ENCODE assay signal across 9 cellular contexts in genomic region chr4:141643557-141643956, GRCh38. TPM values are rescaled to one million over a fixed set of nuclear protein-coding genes. Genes with fewer than 3 reads are reported as not detected.
DNase-seq lines count a peak whose midpoint lies in the region; ATAC-seq and TF ChIP-seq lines count a peak whose summit lies in the region.
"Had no signal": no experiment of that assay in that cellular context is flagged by ENCODE, and none has a peak within 500 bp of the region (broad histone marks: within the 10 kb centered on the region; RNA-seq: fewer than 3 reads in every experiment).

No MANE protein-coding gene starts in this region.

- ATAC-seq in GM21737 (IDR thresholded peaks at IDR 0.05; ENCODE audit: unreplicated experiment) (peak; percentile 51), IMR-90 (ENCODE audit: low read depth) (peak; percentile 85)

- H3K18ac ChIP-seq in IMR-90 (ENCODE audit: low read depth, low read length), result peak overlapping the region; percentile 71; the same call in 1 of the 2 replicates

- H3K4ac ChIP-seq in IMR-90 (ENCODE audit: low read depth, low read length), result peak overlapping the region; percentile 54; the same call in 1 of the 2 replicates

- H3K36me3 ChIP-seq in IMR-90 (ENCODE audit: control insufficient read depth, insufficient read depth, low read length) (no peaks in the 10 kb centered on the region), prostate gland (no peaks in the 10 kb centered on the region), ascending aorta (no peaks in the 10 kb centered on the region)

- BruUV-seq in IMR-90 (replicated peaks; lab: Mats Ljungman, UMichigan), result no TSS peak

- in situ Hi-C loops in IMR-90 (cut with MboI; ENCODE audit: low sequenced_read_pairs), result no loop called here

- H3K27me3 ChIP-seq in IMR-90 (ENCODE audit: control insufficient read depth, insufficient read depth, low read length) (no peaks in the 10 kb centered on the region), prostate gland (replicated peaks; ENCODE audit: insufficient read depth) (no peaks in the 10 kb centered on the region), ascending aorta (no peaks in the 10 kb centered on the region)

- peak overlapping the region; percentile 70; the same call in 1 of the 2 replicates for H3K4me2 ChIP-seq in IMR-90 (ENCODE audit: low read depth, low read length)

- H2BK15ac ChIP-seq in IMR-90 (ENCODE audit: low read depth, low read length), result peak overlapping the region; percentile 75; the same call in 2 of the 3 replicates

- dilution Hi-C loops in IMR-90 (cut with HindIII; ENCODE audit: low sequenced_read_pairs, unreplicated experiment), result no loop called here

- H2BK20ac ChIP-seq in IMR-90 (ENCODE audit: low read depth, low read length), result peak overlapping the region; percentile 69

- TF ChIP-seq CTCF in GM12865 (IDR thresholded peaks at IDR 0.05; ENCODE audit: insufficient read depth, low read depth, low read length, missing control alignments), result no peak
- TF ChIP-seq CTCF in IMR-90 (conservative IDR thresholded peaks at IDR 0.05; ENCODE audit: low read depth, low read length), result no peak
- TF ChIP-seq CTCF in prostate gland (IDR thresholded peaks at IDR 0.05), result no peak
- TF ChIP-seq CTCF in lower leg skin (IDR thresholded peaks at IDR 0.05), result no peak
- no peak for TF ChIP-seq CTCF in ascending aorta (IDR thresholded peaks at IDR 0.05)

- peak overlapping the region; percentile 2; the same call in 1 of the 2 replicates for H4K91ac ChIP-seq in IMR-90 (ENCODE audit: insufficient read depth, low read depth, low read length)

- no peak overlapping the region for H2AFZ ChIP-seq in IMR-90 (replicated peaks; ENCODE audit: low read length, poor library complexity)

- H3K27ac ChIP-seq in IMR-90 (ENCODE audit: insufficient read depth, low read length), result no peak overlapping the region
- no peak overlapping the region for H3K27ac ChIP-seq in prostate gland
- peak overlapping the region in 1 of 2 donors; percentile 31 for H3K27ac ChIP-seq in ascending aorta

- H4K5ac ChIP-seq in IMR-90 (ENCODE audit: low read depth, low read length), result peak overlapping the region; percentile 67; the same call in 1 of the 2 replicates

- no peak overlapping the region for H2AK9ac ChIP-seq in IMR-90 (replicated peaks; ENCODE audit: low read depth, low read length, poor library complexity)

- DNase-seq in GM12865 (ENCODE audit: low read depth), result peak; percentile 28
- DNase-seq in IMR-90, result peak; percentile 92
- peak; percentile 96 for DNase-seq in iris pigment epithelial cell (ENCODE audit: low read depth)
- DNase-seq in GM19240 (ENCODE audit: insufficient read length, low spot score), result no peak
- DNase-seq in prostate gland (ENCODE audit: low spot score), result no peak
- DNase-seq in lower leg skin (ENCODE audit: low spot score in 2 of 2), result no peak
- DNase-seq in ascending aorta (ENCODE audit: low spot score in 2 of 2), result no peak
- DNase-seq: stimulated activated CD4-positive, alpha-beta T cell treated with anti-CD3 and anti-CD28 coated beads, Interleukin-4, amount 100 ng/mL, for 1 hour had no signal

- H3K9me1 ChIP-seq in IMR-90 (ENCODE audit: insufficient read depth, low read length), result peaks cover 15% of the 10 kb centered on the region

- peaks cover 18 to 37% of the 10 kb centered on the region in 2 experiments for H3K79me1 ChIP-seq in IMR-90 (ENCODE audit: low read depth in 1 of 2, low read length in 2 of 2)

- H4K8ac ChIP-seq in IMR-90 (ENCODE audit: low read depth in 2 of 2, low read length in 2 of 2), result peak overlapping the region; percentile 22 to 34; a peak in 2 of 4 replicates

- TF ChIP-seq RAD21 in IMR-90 (IDR thresholded peaks at IDR 0.05; ENCODE audit: low read length), result no peak

- no peaks in the 10 kb centered on the region for H3K9me3 ChIP-seq in IMR-90 (ENCODE audit: control insufficient read depth, insufficient read depth, low read length)
- H3K9me3 ChIP-seq in prostate gland, result no peaks in the 10 kb centered on the region
- no peaks in the 10 kb centered on the region for H3K9me3 ChIP-seq in ascending aorta

- intact Hi-C loops in IMR-90 (cut with micrococcal nuclease), result loop anchor here (5.0 to 10.0 kb wide), 2 partner anchors 419 to 449 kb away; partner anchors contain the start of gene ZNF330
- intact Hi-C loops in prostate gland (cut with DNase I), result no loop called here
- intact Hi-C loops in lower leg skin (cut with DNase I; ENCODE audit: low total_unique reads), result no loop called here
- intact Hi-C loops in ascending aorta (cut with DNase I), result loop anchor here (10.0 kb wide), 2 partner anchors 419 to 1201 kb away; partner anchors contain the start of genes INPP4B and ZNF330

- H3K56ac ChIP-seq in IMR-90 (ENCODE audit: extremely low read depth, insufficient read depth, low read length), result peak overlapping the region; percentile 11; the same call in 1 of the 2 replicates

- no peaks in the 10 kb centered on the region for H4K20me1 ChIP-seq in IMR-90 (ENCODE audit: insufficient read depth, low read length)

- peak overlapping the region; percentile 54 for H2BK120ac ChIP-seq in IMR-90 (ENCODE audit: low read depth, low read length)

- CTCF ChIA-PET in IMR-90 (lab: Yijun Ruan, JAX), result interaction anchor here (1.4 kb wide), 1 partner anchor 9 kb away, joined by 3 read pairs; no protein-coding TSS in a partner anchor

- no CpG with 5 or more reads among the region's 1 CpG for WGBS in IMR-90 (ENCODE audit: extremely low coverage in 2 of 2, insufficient read length in 1 of 2), 2 experiments
- 65% methylated on average over 1 of the region's 1 CpG for WGBS in prostate gland
- WGBS in lower leg skin, 2 donors, result 24 to 36% methylated on average over 1 of the region's 1 CpG

- no peak overlapping the region for H3K9ac ChIP-seq in IMR-90 (ENCODE audit: low read depth, low read length)

- H2AK5ac ChIP-seq in IMR-90 (ENCODE audit: low read depth, low read length), result peak overlapping the region; percentile 27; the same call in 1 of the 2 replicates

- POLR2A ChIA-PET in IMR-90 (lab: Charles Lee; ENCODE audit: unreplicated experiment), result no interaction called here

- H3K4me3 ChIP-seq in GM12865 (ENCODE audit: low read depth, low read length) (no peak overlapping the region), IMR-90 (ENCODE audit: insufficient read depth, low read depth, low read length) (no peak overlapping the region), prostate gland (no peak overlapping the region), lower leg skin (ENCODE audit: low read depth, poor library complexity, severe bottlenecking) (no peak overlapping the region), ascending aorta (no peak overlapping the region)

- peak overlapping the region; percentile 8; the same call in 1 of the 2 replicates for H3K14ac ChIP-seq in IMR-90 (replicated peaks; ENCODE audit: low read depth, low read length)

- peaks cover 11% of the 10 kb centered on the region; the same call in 1 of the 2 replicates for H3K4me1 ChIP-seq in IMR-90 (ENCODE audit: control insufficient read depth, insufficient read depth, low read length)
- H3K4me1 ChIP-seq in prostate gland (replicated peaks), result no peaks in the 10 kb centered on the region
- H3K4me1 ChIP-seq in ascending aorta, result peaks cover 0 to 12% of the 10 kb centered on the region in 2 donors

- TF ChIP-seq POLR2A in IMR-90 (IDR thresholded peaks at IDR 0.05; ENCODE audit: low read depth, low read length) (no peak), prostate gland (IDR thresholded peaks at IDR 0.05) (no peak), lower leg skin (IDR thresholded peaks at IDR 0.05) (no peak)

- H2BK5ac ChIP-seq in IMR-90 (ENCODE audit: low read depth, low read length, poor library complexity, severe bottlenecking), result peak overlapping the region; percentile 86

- H3K23ac ChIP-seq in IMR-90 (ENCODE audit: low read depth, low read length), result peak overlapping the region; percentile 49; the same call in 1 of the 2 replicates

TF ChIP-seq in IMR-90, 13 proteins besides CTCF, POLR2A, EP300 and RAD21:
- TF ChIP-seq FOS (IDR thresholded peaks at IDR 0.05; ENCODE audit: low read depth, low read length) (peak; percentile 86), MXI1 (IDR thresholded peaks at IDR 0.05; ENCODE audit: borderline replicate concordance, low read depth, low read length) (no peak), CEBPB (IDR thresholded peaks at IDR 0.05; ENCODE audit: low read depth, low read length) (0 out of 2 replicates have a peak, but pooled peaks have one; percentile 3), BHLHE40 (IDR thresholded peaks at IDR 0.05; ENCODE audit: low read depth, low read length) (no peak; the same call in 1 of the 2 replicates), SMC3 (IDR thresholded peaks at IDR 0.05; ENCODE audit: low read depth, low read length) (no peak)

RNA-seq across cellular contexts. Expression of gene IL15, which starts 7.2 kb away (rescaled TPM):
- 5.2 and 5.8 TPM in 2 replicates for total RNA-seq in IMR-90 (2012; rRNA removed)
- polyA plus RNA-seq in IMR-90 (2012; rRNA removed), result 4.0 and 5.0 TPM in 2 replicates
- polyA plus RNA-seq in IMR-90 (2012; cell fraction: cytosol; rRNA removed), result 1.4 and 1.6 TPM in 2 replicates
- polyA plus RNA-seq in IMR-90 (2012; cell fraction: nucleus; rRNA removed; ENCODE audit: low replicate concordance), result 2.9 and 13.7 TPM in 2 replicates
- 1 to 10 TPM; 1.2 to 2.0 TPM for total RNA-seq in prostate gland
- total RNA-seq in lower leg skin, result 1 to 10 TPM in 2 of 4 donors, under 1 TPM in 2; 0.42 to 1.6 (median 0.96) TPM
- 11.5 TPM for total RNA-seq in ascending aorta

Comparison
In these comparisons a context has a peak if more than half of its experiments do, and no peak if none do; other contexts are left out.
1. DNase-seq: peak in GM12865 (single experiment), IMR-90 (single experiment) and iris pigment epithelial cell (single experiment); none in GM19240 (single experiment), prostate gland (single experiment), lower leg skin (0 of 2) and ascending aorta (0 of 2).
2. intact Hi-C loops: an anchor here in IMR-90 (5.0 to 10.0 kb wide) and ascending aorta (10.0 kb wide); none called in prostate gland and lower leg skin.